Comparison of ENCODE assay signal across 1 cellular context in the genomic region with DNA sequence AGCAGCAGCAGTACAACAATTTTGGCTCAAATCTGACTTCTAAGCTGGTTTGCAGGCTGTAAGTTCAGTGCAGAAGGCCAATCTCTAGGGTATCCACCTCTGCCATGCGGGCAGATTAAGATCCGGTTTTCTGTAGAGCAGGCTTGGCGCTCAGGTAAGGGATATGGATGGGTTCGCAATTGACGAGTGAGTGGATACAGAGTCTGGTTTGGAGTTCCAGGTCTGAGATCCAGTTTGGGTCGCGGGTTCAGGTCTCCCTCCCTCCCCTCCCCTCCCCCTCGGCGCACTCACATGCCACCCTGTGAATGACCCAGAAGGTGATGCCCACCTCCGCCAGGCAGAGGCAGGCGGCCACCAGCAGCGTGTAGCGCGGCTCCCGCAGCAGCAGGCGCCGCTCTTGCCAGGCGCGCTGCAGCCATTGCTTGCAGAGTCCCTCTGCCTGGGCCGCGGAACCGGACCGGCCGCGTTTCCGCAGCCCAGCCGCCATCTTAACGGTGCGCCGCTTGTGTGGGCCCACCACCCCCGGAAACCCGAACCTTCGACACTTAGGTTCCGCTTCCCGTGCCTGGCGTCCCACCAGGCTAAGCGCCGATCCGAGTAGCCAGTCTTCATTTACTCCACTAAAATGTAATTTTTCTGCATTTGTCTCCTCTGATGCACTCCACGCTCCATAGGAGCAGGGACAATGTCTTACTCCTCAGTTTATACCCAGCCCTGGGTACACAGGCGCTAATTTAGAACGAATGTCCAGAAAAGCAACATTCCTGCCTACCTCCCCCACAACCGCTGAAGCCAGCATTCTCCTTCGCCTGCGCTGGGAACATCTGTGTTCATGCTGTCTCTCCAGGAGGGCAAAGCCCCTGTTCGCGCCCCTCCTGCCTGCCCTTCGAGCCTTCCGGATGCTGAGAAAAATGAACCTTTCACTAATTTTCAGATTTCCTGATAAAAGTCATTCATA.
A peak's percentile ranks its signal among the peaks of the same experiment; 100 is the strongest.
TF ChIP-seq lines count a peak whose summit lies in the region.

A gene (minus strand): TSS at position 509 of the 958 bp plus-strand sequence. CDS start 22 bp downstream, at position 487.

TF ChIP-seq in HepG2, 621 proteins besides CTCF, POLR2A, EP300 and RAD21 (continued from another document and continues in another):
- TF ChIP-seq, protein P1, sequence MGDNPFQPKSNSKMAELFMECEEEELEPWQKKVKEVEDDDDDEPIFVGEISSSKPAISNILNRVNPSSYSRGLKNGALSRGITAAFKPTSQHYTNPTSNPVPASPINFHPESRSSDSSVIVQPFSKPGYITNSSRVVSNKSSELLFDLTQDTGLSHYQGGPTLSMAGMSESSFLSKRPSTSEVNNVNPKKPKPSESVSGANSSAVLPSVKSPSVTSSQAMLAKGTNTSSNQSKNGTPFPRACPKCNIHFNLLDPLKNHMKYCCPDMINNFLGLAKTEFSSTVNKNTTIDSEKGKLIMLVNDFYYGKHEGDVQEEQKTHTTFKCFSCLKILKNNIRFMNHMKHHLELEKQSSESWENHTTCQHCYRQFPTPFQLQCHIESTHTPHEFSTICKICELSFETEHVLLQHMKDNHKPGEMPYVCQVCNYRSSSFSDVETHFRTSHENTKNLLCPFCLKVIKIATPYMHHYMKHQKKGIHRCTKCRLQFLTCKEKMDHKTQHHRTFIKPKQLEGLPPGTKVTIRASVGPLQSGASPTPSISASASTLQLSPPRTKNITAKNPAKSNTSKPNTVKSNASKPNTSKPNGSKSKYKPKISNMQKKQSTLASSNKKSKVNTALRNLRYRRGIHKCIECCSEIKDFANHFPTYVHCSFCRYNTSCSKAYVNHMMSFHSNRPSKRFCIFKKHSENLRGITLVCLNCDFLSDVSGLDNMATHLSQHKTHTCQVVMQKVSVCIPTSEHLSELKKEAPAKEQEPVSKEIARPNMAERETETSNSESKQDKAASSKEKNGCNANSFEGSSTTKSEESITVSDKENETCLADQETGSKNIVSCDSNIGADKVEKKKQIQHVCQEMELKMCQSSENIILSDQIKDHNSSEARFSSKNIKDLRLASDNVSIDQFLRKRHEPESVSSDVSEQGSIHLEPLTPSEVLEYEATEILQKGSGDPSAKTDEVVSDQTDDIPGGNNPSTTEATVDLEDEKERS (CRISPR knock-in tag; IDR thresholded peaks at IDR 0.05) = no peak
- TF ChIP-seq ZFAT (CRISPR knock-in tag; conservative IDR thresholded peaks at IDR 0.05) (no peak), PHF20 (CRISPR knock-in tag; IDR thresholded peaks at IDR 0.05) (peak; percentile 82), TBX3 (IDR thresholded peaks at IDR 0.05; ENCODE audit: borderline replicate concordance) (no peak), ZNF501 (CRISPR knock-in tag; IDR thresholded peaks at IDR 0.05) (peak; percentile 0; the same call in 1 of the 2 replicates), NFYC (CRISPR knock-in tag; IDR thresholded peaks at IDR 0.05) (peak; percentile 51), ZSCAN29 (CRISPR knock-in tag; conservative IDR thresholded peaks at IDR 0.05) (no peak; the same call in 1 of the 2 replicates), XBP1 (CRISPR knock-in tag; IDR thresholded peaks at IDR 0.05) (no peak), SMAD9 (CRISPR knock-in tag; IDR thresholded peaks at IDR 0.05) (peak; percentile 58; the same call in 1 of the 2 replicates), LCORL (IDR thresholded peaks at IDR 0.05) (no peak), LCORL (CRISPR knock-in tag; IDR thresholded peaks at IDR 0.05) (peak; percentile 57; the same call in 1 of the 2 replicates), KMT2A (CRISPR knock-in tag; IDR thresholded peaks at IDR 0.05) (peak; percentile 79), ATF7 (IDR thresholded peaks at IDR 0.05) (no peak), ATF7 (CRISPR knock-in tag; IDR thresholded peaks at IDR 0.05) (0 out of 2 replicates have a peak, but pooled peaks have one; percentile 33), ZKSCAN8 (CRISPR knock-in tag; IDR thresholded peaks at IDR 0.05; ENCODE audit: borderline replicate concordance) (0 out of 2 replicates have a peak, but pooled peaks have one; percentile 23), ZNF367 (CRISPR knock-in tag; IDR thresholded peaks at IDR 0.05; ENCODE audit: borderline replicate concordance) (no peak; the same call in 1 of the 2 replicates), MIER3 (CRISPR knock-in tag; IDR thresholded peaks at IDR 0.05; ENCODE audit: borderline replicate concordance) (peak; percentile 63; the same call in 1 of the 2 replicates), NFKBIZ (CRISPR knock-in tag; IDR thresholded peaks at IDR 0.05) (0 out of 2 replicates have a peak, but pooled peaks have one; percentile 51), CBX1 (IDR thresholded peaks at IDR 0.05; ENCODE audit: low read depth) (peak; percentile 67), SP4 (CRISPR knock-in tag; IDR thresholded peaks at IDR 0.05) (no peak), RELA (CRISPR knock-in tag; IDR thresholded peaks at IDR 0.05) (no peak), ZFP62 (CRISPR knock-in tag; IDR thresholded peaks at IDR 0.05) (no peak), ZMYM3 (CRISPR knock-in tag; IDR thresholded peaks at IDR 0.05) (peak; percentile 64), KDM3A (CRISPR knock-in tag; IDR thresholded peaks at IDR 0.05; ENCODE audit: low read depth) (peak; percentile 43; the same call in 1 of the 2 replicates), ZNF121 (CRISPR knock-in tag; IDR thresholded peaks at IDR 0.05) (no peak), ZNF136 (CRISPR knock-in tag; IDR thresholded peaks at IDR 0.05; ENCODE audit: low read depth) (no peak), CHD2 (IDR thresholded peaks at IDR 0.05; ENCODE audit: low read depth, low read length) (0 out of 2 replicates have a peak, but pooled peaks have one; percentile 41), ZMYM4 (CRISPR knock-in tag; IDR thresholded peaks at IDR 0.05) (peak; percentile 46), SSRP1 (CRISPR knock-in tag; IDR thresholded peaks at IDR 0.05) (no peak), RFX5 (IDR thresholded peaks at IDR 0.05; ENCODE audit: low read depth, low read length) (no peak), CENPX (CRISPR knock-in tag; IDR thresholded peaks at IDR 0.05) (no peak), ZNF251 (CRISPR knock-in tag; IDR thresholded peaks at IDR 0.05) (no peak), ZSCAN9 (CRISPR knock-in tag; IDR thresholded peaks at IDR 0.05; ENCODE audit: borderline replicate concordance) (peak; percentile 92), AGO2 (optimal IDR thresholded peaks at IDR 0.05; ENCODE audit: low read depth, low read length) (peak; percentile 67), GTF3A (CRISPR knock-in tag; conservative IDR thresholded peaks at IDR 0.05) (0 out of 2 replicates have a peak, but pooled peaks have one; percentile 77), NFRKB (IDR thresholded peaks at IDR 0.05) (peak; percentile 81), ELF1 (CRISPR knock-in tag; IDR thresholded peaks at IDR 0.05) (peak; percentile 72), POLR2AphosphoS2 (IDR thresholded peaks at IDR 0.05; ENCODE audit: low read depth, low read length) (no peak), ZNF75D (CRISPR knock-in tag; IDR thresholded peaks at IDR 0.05; ENCODE audit: borderline replicate concordance) (no peak), NCOR1 (IDR thresholded peaks at IDR 0.05; ENCODE audit: borderline replicate concordance, low read length) (0 out of 2 replicates have a peak, but pooled peaks have one; percentile 30), SKI (IDR thresholded peaks at IDR 0.05; ENCODE audit: partially characterized antibody) (peak; percentile 41), MAFG (CRISPR knock-in tag; IDR thresholded peaks at IDR 0.05) (no peak), ZNF264 (CRISPR knock-in tag; IDR thresholded peaks at IDR 0.05) (peak; percentile 45; the same call in 1 of the 2 replicates), ZSCAN25 (CRISPR knock-in tag; IDR thresholded peaks at IDR 0.05) (peak; percentile 63; the same call in 1 of the 2 replicates), HOXA3 (CRISPR knock-in tag; IDR thresholded peaks at IDR 0.05) (peak; percentile 97)
- TF ChIP-seq, protein P2, sequence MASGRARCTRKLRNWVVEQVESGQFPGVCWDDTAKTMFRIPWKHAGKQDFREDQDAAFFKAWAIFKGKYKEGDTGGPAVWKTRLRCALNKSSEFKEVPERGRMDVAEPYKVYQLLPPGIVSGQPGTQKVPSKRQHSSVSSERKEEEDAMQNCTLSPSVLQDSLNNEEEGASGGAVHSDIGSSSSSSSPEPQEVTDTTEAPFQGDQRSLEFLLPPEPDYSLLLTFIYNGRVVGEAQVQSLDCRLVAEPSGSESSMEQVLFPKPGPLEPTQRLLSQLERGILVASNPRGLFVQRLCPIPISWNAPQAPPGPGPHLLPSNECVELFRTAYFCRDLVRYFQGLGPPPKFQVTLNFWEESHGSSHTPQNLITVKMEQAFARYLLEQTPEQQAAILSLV (CRISPR knock-in tag; IDR thresholded peaks at IDR 0.05; ENCODE audit: borderline replicate concordance) = peak; percentile 96
- TF ChIP-seq, protein P3, sequence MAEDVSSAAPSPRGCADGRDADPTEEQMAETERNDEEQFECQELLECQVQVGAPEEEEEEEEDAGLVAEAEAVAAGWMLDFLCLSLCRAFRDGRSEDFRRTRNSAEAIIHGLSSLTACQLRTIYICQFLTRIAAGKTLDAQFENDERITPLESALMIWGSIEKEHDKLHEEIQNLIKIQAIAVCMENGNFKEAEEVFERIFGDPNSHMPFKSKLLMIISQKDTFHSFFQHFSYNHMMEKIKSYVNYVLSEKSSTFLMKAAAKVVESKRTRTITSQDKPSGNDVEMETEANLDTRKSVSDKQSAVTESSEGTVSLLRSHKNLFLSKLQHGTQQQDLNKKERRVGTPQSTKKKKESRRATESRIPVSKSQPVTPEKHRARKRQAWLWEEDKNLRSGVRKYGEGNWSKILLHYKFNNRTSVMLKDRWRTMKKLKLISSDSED (CRISPR knock-in tag; IDR thresholded peaks at IDR 0.05) = no peak
- TF ChIP-seq, protein P4, sequence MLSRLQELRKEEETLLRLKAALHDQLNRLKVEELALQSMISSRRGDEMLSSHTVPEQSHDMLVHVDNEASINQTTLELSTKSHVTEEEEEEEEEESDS (CRISPR knock-in tag; IDR thresholded peaks at IDR 0.05; ENCODE audit: borderline replicate concordance) = peak; percentile 59; the same call in 1 of the 2 replicates
- TF ChIP-seq, protein P5, sequence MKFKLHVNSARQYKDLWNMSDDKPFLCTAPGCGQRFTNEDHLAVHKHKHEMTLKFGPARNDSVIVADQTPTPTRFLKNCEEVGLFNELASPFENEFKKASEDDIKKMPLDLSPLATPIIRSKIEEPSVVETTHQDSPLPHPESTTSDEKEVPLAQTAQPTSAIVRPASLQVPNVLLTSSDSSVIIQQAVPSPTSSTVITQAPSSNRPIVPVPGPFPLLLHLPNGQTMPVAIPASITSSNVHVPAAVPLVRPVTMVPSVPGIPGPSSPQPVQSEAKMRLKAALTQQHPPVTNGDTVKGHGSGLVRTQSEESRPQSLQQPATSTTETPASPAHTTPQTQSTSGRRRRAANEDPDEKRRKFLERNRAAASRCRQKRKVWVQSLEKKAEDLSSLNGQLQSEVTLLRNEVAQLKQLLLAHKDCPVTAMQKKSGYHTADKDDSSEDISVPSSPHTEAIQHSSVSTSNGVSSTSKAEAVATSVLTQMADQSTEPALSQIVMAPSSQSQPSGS (CRISPR knock-in tag; IDR thresholded peaks at IDR 0.05) = peak; percentile 62
- TF ChIP-seq, protein P6, sequence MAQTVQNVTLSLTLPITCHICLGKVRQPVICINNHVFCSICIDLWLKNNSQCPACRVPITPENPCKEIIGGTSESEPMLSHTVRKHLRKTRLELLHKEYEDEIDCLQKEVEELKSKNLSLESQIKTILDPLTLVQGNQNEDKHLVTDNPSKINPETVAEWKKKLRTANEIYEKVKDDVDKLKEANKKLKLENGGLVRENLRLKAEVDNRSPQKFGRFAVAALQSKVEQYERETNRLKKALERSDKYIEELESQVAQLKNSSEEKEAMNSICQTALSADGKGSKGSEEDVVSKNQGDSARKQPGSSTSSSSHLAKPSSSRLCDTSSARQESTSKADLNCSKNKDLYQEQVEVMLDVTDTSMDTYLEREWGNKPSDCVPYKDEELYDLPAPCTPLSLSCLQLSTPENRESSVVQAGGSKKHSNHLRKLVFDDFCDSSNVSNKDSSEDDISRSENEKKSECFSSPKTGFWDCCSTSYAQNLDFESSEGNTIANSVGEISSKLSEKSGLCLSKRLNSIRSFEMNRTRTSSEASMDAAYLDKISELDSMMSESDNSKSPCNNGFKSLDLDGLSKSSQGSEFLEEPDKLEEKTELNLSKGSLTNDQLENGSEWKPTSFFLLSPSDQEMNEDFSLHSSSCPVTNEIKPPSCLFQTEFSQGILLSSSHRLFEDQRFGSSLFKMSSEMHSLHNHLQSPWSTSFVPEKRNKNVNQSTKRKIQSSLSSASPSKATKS (CRISPR knock-in tag; IDR thresholded peaks at IDR 0.05) = no peak
- TF ChIP-seq, protein P7, sequence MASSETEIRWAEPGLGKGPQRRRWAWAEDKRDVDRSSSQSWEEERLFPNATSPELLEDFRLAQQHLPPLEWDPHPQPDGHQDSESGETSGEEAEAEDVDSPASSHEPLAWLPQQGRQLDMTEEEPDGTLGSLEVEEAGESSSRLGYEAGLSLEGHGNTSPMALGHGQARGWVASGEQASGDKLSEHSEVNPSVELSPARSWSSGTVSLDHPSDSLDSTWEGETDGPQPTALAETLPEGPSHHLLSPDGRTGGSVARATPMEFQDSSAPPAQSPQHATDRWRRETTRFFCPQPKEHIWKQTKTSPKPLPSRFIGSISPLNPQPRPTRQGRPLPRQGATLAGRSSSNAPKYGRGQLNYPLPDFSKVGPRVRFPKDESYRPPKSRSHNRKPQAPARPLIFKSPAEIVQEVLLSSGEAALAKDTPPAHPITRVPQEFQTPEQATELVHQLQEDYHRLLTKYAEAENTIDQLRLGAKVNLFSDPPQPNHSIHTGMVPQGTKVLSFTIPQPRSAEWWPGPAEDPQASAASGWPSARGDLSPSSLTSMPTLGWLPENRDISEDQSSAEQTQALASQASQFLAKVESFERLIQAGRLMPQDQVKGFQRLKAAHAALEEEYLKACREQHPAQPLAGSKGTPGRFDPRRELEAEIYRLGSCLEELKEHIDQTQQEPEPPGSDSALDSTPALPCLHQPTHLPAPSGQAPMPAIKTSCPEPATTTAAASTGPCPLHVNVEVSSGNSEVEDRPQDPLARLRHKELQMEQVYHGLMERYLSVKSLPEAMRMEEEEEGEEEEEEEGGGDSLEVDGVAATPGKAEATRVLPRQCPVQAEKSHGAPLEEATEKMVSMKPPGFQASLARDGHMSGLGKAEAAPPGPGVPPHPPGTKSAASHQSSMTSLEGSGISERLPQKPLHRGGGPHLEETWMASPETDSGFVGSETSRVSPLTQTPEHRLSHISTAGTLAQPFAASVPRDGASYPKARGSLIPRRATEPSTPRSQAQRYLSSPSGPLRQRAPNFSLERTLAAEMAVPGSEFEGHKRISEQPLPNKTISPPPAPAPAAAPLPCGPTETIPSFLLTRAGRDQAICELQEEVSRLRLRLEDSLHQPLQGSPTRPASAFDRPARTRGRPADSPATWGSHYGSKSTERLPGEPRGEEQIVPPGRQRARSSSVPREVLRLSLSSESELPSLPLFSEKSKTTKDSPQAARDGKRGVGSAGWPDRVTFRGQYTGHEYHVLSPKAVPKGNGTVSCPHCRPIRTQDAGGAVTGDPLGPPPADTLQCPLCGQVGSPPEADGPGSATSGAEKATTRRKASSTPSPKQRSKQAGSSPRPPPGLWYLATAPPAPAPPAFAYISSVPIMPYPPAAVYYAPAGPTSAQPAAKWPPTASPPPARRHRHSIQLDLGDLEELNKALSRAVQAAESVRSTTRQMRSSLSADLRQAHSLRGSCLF (CRISPR knock-in tag; IDR thresholded peaks at IDR 0.05; ENCODE audit: borderline replicate concordance) = no peak
- TF ChIP-seq, protein P8, sequence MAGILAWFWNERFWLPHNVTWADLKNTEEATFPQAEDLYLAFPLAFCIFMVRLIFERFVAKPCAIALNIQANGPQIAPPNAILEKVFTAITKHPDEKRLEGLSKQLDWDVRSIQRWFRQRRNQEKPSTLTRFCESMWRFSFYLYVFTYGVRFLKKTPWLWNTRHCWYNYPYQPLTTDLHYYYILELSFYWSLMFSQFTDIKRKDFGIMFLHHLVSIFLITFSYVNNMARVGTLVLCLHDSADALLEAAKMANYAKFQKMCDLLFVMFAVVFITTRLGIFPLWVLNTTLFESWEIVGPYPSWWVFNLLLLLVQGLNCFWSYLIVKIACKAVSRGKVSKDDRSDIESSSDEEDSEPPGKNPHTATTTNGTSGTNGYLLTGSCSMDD (CRISPR knock-in tag; IDR thresholded peaks at IDR 0.05) = no peak
